In genomic region chr5:57911466-57911865, GRCh38 we compare ENCODE assay signal across 28 cellular contexts.
"Had no signal": no experiment of that assay in that cellular context is flagged by ENCODE, and none has a peak within 500 bp of the region (broad histone marks: within the 10 kb centered on the region; RNA-seq: fewer than 3 reads in every experiment).

No MANE protein-coding gene starts in this region.

- H3K36me3 ChIP-seq: ascending aorta, brain microvascular endothelial cell, esophagus squamous epithelium, gastrocnemius medialis, pancreas, prostate gland, tibial nerve, WERI-Rb-1 had no signal

- H3K4me1 Mint-ChIP-seq: activated naive CD8-positive, alpha-beta T cell treated with anti-CD3 and anti-CD28 coated beads for 36 hours; naive thymus-derived CD8-positive, alpha-beta T cell; T-helper 17 cell had no signal

- H3K27ac ChIP-seq: ascending aorta, brain microvascular endothelial cell, esophagus squamous epithelium, gastrocnemius medialis, pancreas, prostate gland, tibial nerve, WERI-Rb-1 had no signal

- H3K9me3 Mint-ChIP-seq: activated naive CD4-positive, alpha-beta T cell treated with anti-CD3 and anti-CD28 coated beads for 36 hours; activated naive CD8-positive, alpha-beta T cell treated with anti-CD3 and anti-CD28 coated beads for 36 hours; naive thymus-derived CD8-positive, alpha-beta T cell; neural crest cell had no signal

- DNase-seq: activated CD4-positive, alpha-beta T cell treated with anti-CD3 and anti-CD28 coated beads for 48 hours; activated CD4-positive, alpha-beta T cell treated with anti-CD3 and anti-CD28 coated beads, Interleukin-2, amount 50 U/mL, for 48 hours; activated CD8-positive, alpha-beta memory T cell treated with anti-CD3 and anti-CD28 coated beads for 24 hours; activated effector memory CD4-positive, alpha-beta T cell treated with anti-CD3 and anti-CD28 coated beads, Interleukin-2, amount 50 U/mL, for 16 hours; activated naive CD4-positive, alpha-beta T cell treated with anti-CD3 and anti-CD28 coated beads for 36 hours; activated naive CD8-positive, alpha-beta T cell treated with anti-CD3 and anti-CD28 coated beads for 36 hours; brain microvascular endothelial cell; cortex of kidney; esophagus squamous epithelium; gastrocnemius medialis; head of caudate nucleus; hippocampal formation; left cardiac atrium; midbrain; naive thymus-derived CD8-positive, alpha-beta T cell; nucleus accumbens; pancreas; right cardiac atrium; stimulated activated CD4-positive, alpha-beta T cell treated with anti-CD3 and anti-CD28 coated beads, Interleukin-2, amount 100 ng/mL, for 48 hours; stimulated activated naive CD4-positive, alpha-beta T cell treated with Interleukin-2 at 50 U/mL for 16 hours; T-helper 17 cell; T1000; WERI-Rb-1 had no signal

- H3K36me3 Mint-ChIP-seq: activated naive CD8-positive, alpha-beta T cell treated with anti-CD3 and anti-CD28 coated beads for 36 hours; naive thymus-derived CD8-positive, alpha-beta T cell had no signal

- H3K4me3 ChIP-seq: ascending aorta, esophagus squamous epithelium, gastrocnemius medialis, pancreas, prostate gland, tibial nerve had no signal

- H3K27me3 Mint-ChIP-seq: activated naive CD8-positive, alpha-beta T cell treated with anti-CD3 and anti-CD28 coated beads for 36 hours had no signal

- H3K4me1 ChIP-seq: ascending aorta, esophagus squamous epithelium, pancreas, prostate gland, tibial nerve had no signal

- ATAC-seq: activated CD4-positive, CD25-positive, alpha-beta regulatory T cell treated with anti-CD3 and anti-CD28 coated beads, Interleukin-2, amount 50 U/mL, for 24 hours; left cardiac atrium; naive thymus-derived CD8-positive, alpha-beta T cell; pancreas; right cardiac atrium; T-helper 17 cell had no signal

- H3K27ac Mint-ChIP-seq: activated naive CD4-positive, alpha-beta T cell treated with anti-CD3 and anti-CD28 coated beads for 36 hours; activated naive CD8-positive, alpha-beta T cell treated with anti-CD3 and anti-CD28 coated beads for 36 hours; naive thymus-derived CD8-positive, alpha-beta T cell; T-helper 17 cell had no signal

- H3K4me3 Mint-ChIP-seq: activated naive CD4-positive, alpha-beta T cell treated with anti-CD3 and anti-CD28 coated beads for 36 hours; activated naive CD8-positive, alpha-beta T cell treated with anti-CD3 and anti-CD28 coated beads for 36 hours; naive thymus-derived CD8-positive, alpha-beta T cell; neural crest cell; T-helper 17 cell had no signal

- H3K9me3 ChIP-seq: ascending aorta, esophagus squamous epithelium, gastrocnemius medialis, pancreas, prostate gland, tibial nerve had no signal

- H3K27me3 ChIP-seq: ascending aorta, brain microvascular endothelial cell, esophagus squamous epithelium, gastrocnemius medialis, pancreas, tibial nerve had no signal
